ENCODE assay signal across 8 cellular contexts in genomic region chr11:74388678-74389327, GRCh38. TPM values are rescaled to one million over a fixed set of nuclear protein-coding genes. Genes with fewer than 3 reads are reported as not detected.
DNase-seq lines count a peak whose midpoint lies in the region; ATAC-seq and TF ChIP-seq lines count a peak whose summit lies in the region.

No MANE protein-coding gene starts in this region.

- peaks cover 28% of the 10 kb centered on the region for H3K4me1 Mint-ChIP-seq in activated CD4-positive, alpha-beta T cell treated with anti-CD3 and anti-CD28 coated beads, Interleukin-2, amount 10 ng/mL, durations not matched to agents 7 days and 5 days
- H3K4me1 Mint-ChIP-seq in stimulated activated effector memory CD8-positive, alpha-beta T cell treated with anti-CD3 and anti-CD28 coated beads, Interleukin-12 subunit alpha, Interleukin-12 subunit beta, amount 100 ng/mL, for 72 hours: peaks cover 25% of the 10 kb centered on the region

- no peaks in the 10 kb centered on the region for H3K9me3 Mint-ChIP-seq in activated CD4-positive, alpha-beta T cell treated with anti-CD3 and anti-CD28 coated beads, Interleukin-2, amount 10 ng/mL, durations not matched to agents 7 days and 5 days
- H3K9me3 Mint-ChIP-seq in stimulated activated effector memory CD8-positive, alpha-beta T cell treated with anti-CD3 and anti-CD28 coated beads, Interleukin-12 subunit alpha, Interleukin-12 subunit beta, amount 100 ng/mL, for 72 hours: no peaks in the 10 kb centered on the region

- no peak overlapping the region for H3K23ac ChIP-seq in mesenchymal stem cell (ENCODE audit: low read length in 2 of 2)

- H2BK12ac ChIP-seq in mesenchymal stem cell (ENCODE audit: low read length in 2 of 2): no peak overlapping the region

- no peak overlapping the region for H2AFZ ChIP-seq in mesenchymal stem cell (ENCODE audit: low read depth, low read length)

- H3K4me2 ChIP-seq in mesenchymal stem cell (ENCODE audit: low read length, poor library complexity, severe bottlenecking): no peak overlapping the region

- H3K4me1 ChIP-seq in mesenchymal stem cell (ENCODE audit: control insufficient read depth, insufficient read depth, low read depth, low read length): no peaks in the 10 kb centered on the region

- no peak overlapping the region for H3K4me3 Mint-ChIP-seq in activated CD4-positive, alpha-beta T cell treated with anti-CD3 and anti-CD28 coated beads, Interleukin-2, amount 10 ng/mL, durations not matched to agents 7 days and 5 days
- no peak overlapping the region for H3K4me3 Mint-ChIP-seq in stimulated activated effector memory CD8-positive, alpha-beta T cell treated with anti-CD3 and anti-CD28 coated beads, Interleukin-12 subunit alpha, Interleukin-12 subunit beta, amount 100 ng/mL, for 72 hours

- no peak overlapping the region for H2AK5ac ChIP-seq in mesenchymal stem cell (ENCODE audit: low read length, severe bottlenecking)

- H3K4me3 ChIP-seq in dorsolateral prefrontal cortex (no peak overlapping the region), mesenchymal stem cell (ENCODE audit: insufficient read depth in 1 of 2, low read depth in 1 of 2, low read length in 2 of 2) (no peak overlapping the region)

- no peak overlapping the region for H2BK15ac ChIP-seq in mesenchymal stem cell (ENCODE audit: low read depth, poor library complexity, severe bottlenecking)

- peak; percentile 30 to 92 (median 78) for TF ChIP-seq CTCF in dorsolateral prefrontal cortex (IDR thresholded peaks at IDR 0.05 in 54 of 56, conservative IDR thresholded peaks at IDR 0.05 in 2 of 56; ENCODE audit: low read depth in 1 of 56, partially characterized antibody in 56 of 56)

- peak; percentile 57 for ATAC-seq in GM21447 (IDR thresholded peaks at IDR 0.05; ENCODE audit: unreplicated experiment)
- ATAC-seq in stimulated activated effector memory CD8-positive, alpha-beta T cell treated with anti-CD3 and anti-CD28 coated beads, Interleukin-12 subunit alpha, Interleukin-12 subunit beta, amount 100 ng/mL, for 72 hours: peak; percentile 95
- no peak for ATAC-seq in HG03135 (IDR thresholded peaks at IDR 0.05; ENCODE audit: unreplicated experiment)

- H4K91ac ChIP-seq in mesenchymal stem cell (ENCODE audit: low read length): no peak overlapping the region

- DNase-seq in AG20443 (ENCODE audit: low spot score): peak; percentile 47
- DNase-seq in NCI-H460 (ENCODE audit: extremely low read depth, low read depth): peak; percentile 38
- DNase-seq in activated CD4-positive, alpha-beta T cell treated with anti-CD3 and anti-CD28 coated beads, Interleukin-2, amount 10 ng/mL, durations not matched to agents 7 days and 5 days: peak; percentile 80
- DNase-seq in dorsolateral prefrontal cortex: peak in 3 of 10 donors; percentile 51 to 73 (median 66)
- peak; percentile 66 for DNase-seq in mesenchymal stem cell
- peak; percentile 42 to 71 for DNase-seq in stimulated activated effector memory CD8-positive, alpha-beta T cell treated with anti-CD3 and anti-CD28 coated beads, Interleukin-12 subunit alpha, Interleukin-12 subunit beta, amount 100 ng/mL, for 72 hours (ENCODE audit: low spot score in 2 of 2)

- H3K79me1 ChIP-seq in mesenchymal stem cell (replicated peaks; ENCODE audit: low read length, poor library complexity, severe bottlenecking): peaks cover 11% of the 10 kb centered on the region

- H3K18ac ChIP-seq in mesenchymal stem cell (ENCODE audit: low read depth in 1 of 2, low read length in 2 of 2): no peak overlapping the region

- intact Hi-C loops in dorsolateral prefrontal cortex (cut with DNase I): loop anchor here in 1 of 2 donors (2.0 kb wide), 1 partner anchor 60 kb away; no protein-coding TSS in a partner anchor

- no peak overlapping the region for H3K4ac ChIP-seq in mesenchymal stem cell (ENCODE audit: low read depth in 1 of 2, low read length in 2 of 2)

- H3K36me3 ChIP-seq in mesenchymal stem cell (ENCODE audit: control insufficient read depth in 1 of 2, insufficient read depth in 2 of 2, low read depth in 1 of 2, low read length in 2 of 2): no peaks in the 10 kb centered on the region

- H3K14ac ChIP-seq in mesenchymal stem cell (ENCODE audit: low read length in 2 of 2): no peak overlapping the region

- 0% methylated on average over 2 of the region's 2 CpGs for WGBS in mesenchymal stem cell

- peak overlapping the region; percentile 40 for H3K9ac ChIP-seq in mesenchymal stem cell (ENCODE audit: low read length)

- peaks cover 1% of the 10 kb centered on the region for H3K36me3 Mint-ChIP-seq in activated CD4-positive, alpha-beta T cell treated with anti-CD3 and anti-CD28 coated beads, Interleukin-2, amount 10 ng/mL, durations not matched to agents 7 days and 5 days (ENCODE audit: low read depth)
- H3K36me3 Mint-ChIP-seq in stimulated activated effector memory CD8-positive, alpha-beta T cell treated with anti-CD3 and anti-CD28 coated beads, Interleukin-12 subunit alpha, Interleukin-12 subunit beta, amount 100 ng/mL, for 72 hours: no peaks in the 10 kb centered on the region

- H3K27me3 ChIP-seq in dorsolateral prefrontal cortex (no peaks in the 10 kb centered on the region), mesenchymal stem cell (ENCODE audit: control insufficient read depth in 1 of 2, insufficient read depth in 1 of 2, low read length in 2 of 2) (no peaks in the 10 kb centered on the region)

- H3K27ac Mint-ChIP-seq in activated CD4-positive, alpha-beta T cell treated with anti-CD3 and anti-CD28 coated beads, Interleukin-2, amount 10 ng/mL, durations not matched to agents 7 days and 5 days: peak overlapping the region; percentile 69
- no peak overlapping the region for H3K27ac Mint-ChIP-seq in stimulated activated effector memory CD8-positive, alpha-beta T cell treated with anti-CD3 and anti-CD28 coated beads, Interleukin-12 subunit alpha, Interleukin-12 subunit beta, amount 100 ng/mL, for 72 hours

- no peak overlapping the region for H2BK5ac ChIP-seq in mesenchymal stem cell (ENCODE audit: low read depth, low read length, poor library complexity, severe bottlenecking)

- CTCF ChIA-PET in activated CD4-positive, alpha-beta T cell treated with anti-CD3 and anti-CD28 coated beads, Interleukin-2, amount 10 ng/mL, durations not matched to agents 7 days and 5 days (lab: Charles Lee): interaction anchor here (0.9 to 4.2 kb wide), 4 partner anchors 10 to 65 kb away, joined by 3 to 18 read pairs (median 5); partner anchors contain the start of gene PGM2L1

- POLR2A ChIA-PET in activated CD4-positive, alpha-beta T cell treated with anti-CD3 and anti-CD28 coated beads, Interleukin-2, amount 10 ng/mL, durations not matched to agents 7 days and 5 days (lab: Charles Lee): no interaction called here

- H4K8ac ChIP-seq in mesenchymal stem cell (ENCODE audit: low read length): no peak overlapping the region

- no peaks in the 10 kb centered on the region for H3K27me3 Mint-ChIP-seq in activated CD4-positive, alpha-beta T cell treated with anti-CD3 and anti-CD28 coated beads, Interleukin-2, amount 10 ng/mL, durations not matched to agents 7 days and 5 days

- H3K9me3 ChIP-seq in mesenchymal stem cell (ENCODE audit: control insufficient read depth, low read length): no peaks in the 10 kb centered on the region

- no peak overlapping the region for H3K27ac ChIP-seq in dorsolateral prefrontal cortex
- H3K27ac ChIP-seq in mesenchymal stem cell (ENCODE audit: low read length, poor library complexity, severe bottlenecking): no peak overlapping the region

- no peak overlapping the region for H2BK120ac ChIP-seq in mesenchymal stem cell (ENCODE audit: low read depth, low read length)

RNA-seq across cellular contexts. Expression of gene PGM2L1, which starts 9.4 kb away (rescaled TPM):
- total RNA-seq in NCI-H460 (2014; rRNA removed; shearing (Covaris generic)): 2.1 TPM in 2 replicates
- 0.32 and 0.44 TPM in 2 replicates for polyA plus RNA-seq in NCI-H460 (2014; cell fraction: nucleus; rRNA removed)
- total RNA-seq in activated CD4-positive, alpha-beta T cell treated with anti-CD3 and anti-CD28 coated beads, Interleukin-2, amount 10 ng/mL, durations not matched to agents 7 days and 5 days: 1 to 10 TPM; 8.4 to 9.9 TPM
- total RNA-seq in dorsolateral prefrontal cortex: 100 to 1,000 TPM in 12 of 120 experiments, 10 to 100 TPM in 108; 26.3 to 120 (median 74.7) TPM
- polyA plus RNA-seq in mesenchymal stem cell (2013, experiment 1 of 2): 2.2 TPM
- 2.1 TPM for polyA plus RNA-seq in mesenchymal stem cell (2013, experiment 2 of 2)
